ENCODE assay signal across 27 cellular contexts in the genomic region with DNA sequence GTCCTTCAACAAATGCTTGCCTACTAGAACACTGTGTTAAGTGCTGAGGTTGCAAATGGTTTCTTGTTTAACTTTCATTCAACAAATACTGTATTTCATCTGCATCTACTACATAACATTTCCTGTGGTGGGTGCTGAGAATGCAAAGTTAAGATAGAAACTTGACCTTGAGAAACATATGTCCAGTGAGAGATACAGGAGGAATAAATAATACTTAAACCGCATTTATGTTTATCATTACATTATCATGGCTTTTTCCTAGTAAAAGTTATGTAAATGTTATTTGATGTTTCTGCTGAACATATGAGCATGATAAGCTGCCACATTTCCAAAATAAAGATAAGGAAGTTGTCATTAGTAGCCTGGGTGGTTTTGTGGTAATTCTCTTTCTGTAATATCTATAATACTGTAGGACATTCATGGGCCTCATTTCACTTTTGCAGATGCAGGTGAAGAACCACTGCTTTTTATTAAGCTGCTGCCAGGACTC.
"Had no signal": no experiment of that assay in that cellular context is flagged by ENCODE, and none has a peak within 500 bp of the region (broad histone marks: within the 10 kb centered on the region; RNA-seq: fewer than 3 reads in every experiment).

No MANE protein-coding gene starts in this region.

- H3K27me3 ChIP-seq: brain microvascular endothelial cell, cardiac muscle cell, Peyer's patch had no signal

- H3K36me3 ChIP-seq: brain microvascular endothelial cell, cardiac muscle cell, Peyer's patch, SJCRH30 had no signal

- H3K27ac ChIP-seq: brain microvascular endothelial cell, cardiac muscle cell, Peyer's patch, RWPE1, SJCRH30, VCaP had no signal

- ATAC-seq: activated T-cell treated with anti-CD3 and anti-CD28 coated beads, Interleukin-2, amount 50 U/mL, for 4 hours; activated T-helper 17 cell treated with anti-CD3 and anti-CD28 coated beads, Interleukin-2, amount 50 U/mL, for 72 hours; K562 had no signal

- H3K4me3 ChIP-seq: cardiac muscle cell, K562, Peyer's patch, SJCRH30 had no signal

- DNase-seq: activated CD4-positive, alpha-beta memory T cell treated with anti-CD3 and anti-CD28 coated beads for 36 hours; activated CD4-positive, alpha-beta T cell treated with anti-CD3 and anti-CD28 coated beads, Interleukin-2, amount 10 ng/mL, durations not matched to agents 7 days and 5 days; activated CD4-positive, CD25-positive, alpha-beta regulatory T cell; activated CD8-positive, alpha-beta memory T cell treated with anti-CD3 and anti-CD28 coated beads for 24 hours; activated gamma-delta T cell; activated naive CD4-positive, alpha-beta T cell treated with anti-CD3 and anti-CD28 coated beads for 36 hours; activated T-cell treated with anti-CD3 and anti-CD28 coated beads, Interleukin-2, amount 50 U/mL, for 4 hours; brain microvascular endothelial cell; Karpas-422; NCI-H1092; NCI-H1417; NCI-H1694; NCI-H2029; NCI-H2107; NCI-H2171 treated with DMSO at 0.1 percent for 48 hours; NCI-H226; NCI-H510A; NCI-H69; NK-92 treated with Interleukin-12 subunit alpha and Interleukin-12 subunit beta, amount 100 ng/mL, for 24 hours; Peyer's patch; Right ventricle myocardium superior; SJCRH30 had no signal

- H3K9me3 ChIP-seq: Peyer's patch, SJCRH30 had no signal

- H3K4me1 ChIP-seq: Peyer's patch, SJCRH30 had no signal
